In genomic region chr21:23111070-23111605, GRCh38 we compare ENCODE assay signal across 21 cellular contexts.
A peak's percentile ranks its signal among the peaks of the same experiment; 100 is the strongest.
DNase-seq lines count a peak whose midpoint lies in the region; ATAC-seq and TF ChIP-seq lines count a peak whose summit lies in the region.
"Had no signal": no experiment of that assay in that cellular context is flagged by ENCODE, and none has a peak within 500 bp of the region (broad histone marks: within the 10 kb centered on the region; RNA-seq: fewer than 3 reads in every experiment).

No MANE protein-coding gene starts in this region.

- H3K27me3 ChIP-seq in right atrium auricular region (no peaks in the 10 kb centered on the region), osteoblast (ENCODE audit: insufficient read depth, low read length) (no peaks in the 10 kb centered on the region)

- no peak overlapping the region for H2AFZ ChIP-seq in osteoblast (ENCODE audit: low read length)

- H3K9me3 Mint-ChIP-seq in endothelial cell (ENCODE audit: unreplicated experiment): peaks cover 3% of the 10 kb centered on the region

- H3K36me3 ChIP-seq in right atrium auricular region: no peaks in the 10 kb centered on the region
- H3K36me3 ChIP-seq in osteoblast (ENCODE audit: insufficient read depth, low read length): no peaks in the 10 kb centered on the region

- H3K9me3 ChIP-seq in right atrium auricular region: no peaks in the 10 kb centered on the region
- peaks cover 5% of the 10 kb centered on the region for H3K9me3 ChIP-seq in osteoblast (ENCODE audit: low read depth, low read length)

- H3K4me1 ChIP-seq in right atrium auricular region (no peaks in the 10 kb centered on the region), osteoblast (ENCODE audit: insufficient read depth, low read length) (no peaks in the 10 kb centered on the region)

- no peak for ATAC-seq in HG03108 (IDR thresholded peaks at IDR 0.05; ENCODE audit: unreplicated experiment)

- DNase-seq in COR-L47 (lab: John Stamatoyannopoulos, UW): peak; percentile 21
- DNase-seq in NCI-H69 (lab: John Stamatoyannopoulos, UW): peak; percentile 81
- DNase-seq in endothelial cell (ENCODE audit: low spot score): no peak
- peak; percentile 41 for DNase-seq in left kidney (ENCODE audit: low read depth, low spot score)
- no peak for DNase-seq in right atrium auricular region (ENCODE audit: low spot score)
- DNase-seq in osteoblast (ENCODE audit: insufficient read length, low spot score, missing footprints): no peak
- DNase-seq: EL, GF-D8, GOT3, KG1, NCI-H1092, NCI-H1436, NCI-H2029, NCI-H2171, NCI-H345, NCI-H524, OCI-M1, Right ventricle myocardium superior had no signal

- H3K4me2 ChIP-seq in osteoblast (ENCODE audit: insufficient read depth, low read length): no peak overlapping the region

- peak overlapping the region; percentile 65 for H3K27ac Mint-ChIP-seq in endothelial cell (ENCODE audit: unreplicated experiment)
- H3K27ac Mint-ChIP-seq: B cell, CD14-positive monocyte had no signal

- no peaks in the 10 kb centered on the region for H3K27me3 Mint-ChIP-seq in endothelial cell (ENCODE audit: unreplicated experiment)
- H3K27me3 Mint-ChIP-seq: B cell had no signal

- H3K79me2 ChIP-seq in osteoblast (ENCODE audit: insufficient read depth, low read length): no peaks in the 10 kb centered on the region

- no peak for TF ChIP-seq CTCF in endothelial cell (IDR thresholded peaks at IDR 0.05; ENCODE audit: unreplicated experiment)
- no peak for TF ChIP-seq CTCF in right atrium auricular region (IDR thresholded peaks at IDR 0.05)
- TF ChIP-seq CTCF in osteoblast (IDR thresholded peaks at IDR 0.05; ENCODE audit: extremely low read depth, low read depth, low read length): no peak

- H3K27ac ChIP-seq in right atrium auricular region: no peak overlapping the region
- H3K27ac ChIP-seq in osteoblast (ENCODE audit: low read depth, low read length): no peak overlapping the region

- no peaks in the 10 kb centered on the region for H3K36me3 Mint-ChIP-seq in endothelial cell (ENCODE audit: low read depth, unreplicated experiment)
- H3K36me3 Mint-ChIP-seq: CD14-positive monocyte had no signal

- H4K20me1 ChIP-seq in osteoblast (ENCODE audit: insufficient read depth, low read length): no peaks in the 10 kb centered on the region

- H3K4me3 ChIP-seq in right atrium auricular region (no peak overlapping the region), osteoblast (ENCODE audit: insufficient read depth, low read length) (no peak overlapping the region)

- H3K4me1 Mint-ChIP-seq in endothelial cell (ENCODE audit: unreplicated experiment): peaks cover 10% of the 10 kb centered on the region
- H3K4me1 Mint-ChIP-seq: B cell, CD14-positive monocyte had no signal

- no peak overlapping the region for H3K4me3 Mint-ChIP-seq in endothelial cell (ENCODE audit: unreplicated experiment)
- H3K4me3 Mint-ChIP-seq: B cell, CD14-positive monocyte had no signal

Comparison
In these comparisons a context has a peak if more than half of its experiments do, and no peak if none do; other contexts are left out.
1. DNase-seq: peak in COR-L47 (single experiment), NCI-H69 (single experiment) and left kidney (single experiment); none in endothelial cell (single experiment), right atrium auricular region (single experiment) and osteoblast (single experiment).